21 cellular contexts compared by ENCODE assay signal in the genomic region with DNA sequence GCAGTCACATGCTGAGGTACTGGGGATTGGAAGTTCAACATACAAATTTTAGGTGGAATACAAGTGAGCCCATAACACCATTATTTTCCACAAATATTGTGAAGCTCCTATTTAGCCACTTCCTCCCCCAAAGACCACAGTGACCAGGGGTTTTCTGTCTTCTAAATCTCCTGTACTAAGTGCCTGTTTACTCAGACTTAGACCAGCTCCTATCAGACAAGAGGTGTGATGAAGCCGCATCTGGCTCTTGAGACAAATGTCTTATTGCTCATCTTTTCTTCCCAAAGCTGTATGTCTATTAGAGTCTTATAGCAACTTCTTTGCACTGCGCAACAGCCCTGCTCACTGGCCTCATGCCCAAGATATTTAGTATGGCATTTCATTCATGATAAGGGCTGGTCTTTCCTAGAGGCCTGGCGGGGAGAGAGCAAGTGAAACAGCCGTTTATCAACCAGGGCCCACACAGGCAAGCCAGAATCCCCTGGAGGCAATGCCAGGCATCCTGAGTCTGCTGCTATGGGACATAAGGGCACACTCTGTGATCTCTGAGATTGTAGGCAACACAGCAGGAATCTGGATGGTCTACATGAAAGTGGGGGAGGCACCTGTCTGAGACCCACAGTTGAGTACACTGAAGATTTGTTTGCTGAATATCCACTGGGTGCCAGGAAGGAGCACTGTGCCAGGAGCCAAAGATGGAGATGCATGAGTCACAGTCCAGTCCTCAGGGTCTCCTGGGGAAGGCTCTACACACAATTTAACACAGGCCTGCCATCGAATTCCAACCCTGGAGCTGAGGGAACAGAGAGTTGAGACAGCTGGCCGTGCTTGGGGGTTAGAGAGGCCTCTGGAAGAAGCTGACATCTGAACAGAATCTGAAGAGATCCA.
DNase-seq lines count a peak whose midpoint lies in the region; ATAC-seq and TF ChIP-seq lines count a peak whose summit lies in the region.
"Had no signal": no experiment of that assay in that cellular context is flagged by ENCODE, and none has a peak within 500 bp of the region (broad histone marks: within the 10 kb centered on the region; RNA-seq: fewer than 3 reads in every experiment).

No MANE protein-coding gene starts in this region.

- intact Hi-C loops in dorsolateral prefrontal cortex (cut with DNase I) = loop anchor here (1.0 to 5.0 kb wide), 2 partner anchors 79 to 80 kb away; a partner anchor contains a TSS

- DNase-seq in NCI-H446 (lab: John Stamatoyannopoulos, UW) (peak; percentile 51 to 86), dorsolateral prefrontal cortex (no peak), substantia nigra (lab: John Stamatoyannopoulos, UW) (peak in 1 of 49 donors; percentile 17), Ammon's horn (ENCODE audit: low spot score) (no peak), NCI-H1436 (lab: John Stamatoyannopoulos, UW) (no peak)
- DNase-seq: activated CD4-positive, alpha-beta T cell treated with anti-CD3 and anti-CD28 coated beads for 4 hours; activated naive CD8-positive, alpha-beta T cell treated with anti-CD3 and anti-CD28 coated beads, Interleukin-2, amount 50 U/mL, for 24 hours; COR-L47; GOT3; KG1; mammary epithelial cell; MV-4-11; NCI-H187 treated with DMSO at 0.1 percent for 48 hours; pancreas; tibial artery had no signal

- H3K4me3 ChIP-seq in dorsolateral prefrontal cortex = no peak overlapping the region
- H3K4me3 ChIP-seq: pancreas had no signal

- H3K27me3 ChIP-seq in dorsolateral prefrontal cortex = no peaks in the 10 kb centered on the region
- H3K27me3 ChIP-seq in layer of hippocampus (ENCODE audit: control insufficient read depth, insufficient read depth, low read length) = no peaks in the 10 kb centered on the region
- H3K27me3 ChIP-seq: breast epithelium, pancreas, tibial artery had no signal

- TF ChIP-seq CTCF in dorsolateral prefrontal cortex (IDR thresholded peaks at IDR 0.05 in 54 of 56, conservative IDR thresholded peaks at IDR 0.05 in 2 of 56; ENCODE audit: low read depth in 1 of 56, partially characterized antibody in 56 of 56) = no peak

- peak overlapping the region in 52 of 59 donors; percentile 16 to 95 (median 86) for H3K27ac ChIP-seq in dorsolateral prefrontal cortex
- H3K27ac ChIP-seq in layer of hippocampus (ENCODE audit: low read depth, low read length) = peak overlapping the region; percentile 30
- H3K27ac ChIP-seq in substantia nigra (ENCODE audit: low read depth, low read length, poor library complexity, severe bottlenecking) = peak overlapping the region; percentile 26
- H3K27ac ChIP-seq: pancreas had no signal

- ATAC-seq in GM18873 (IDR thresholded peaks at IDR 0.05; ENCODE audit: low FRiP score, unreplicated experiment) = no peak
- ATAC-seq: activated naive CD8-positive, alpha-beta T cell treated with anti-CD3 and anti-CD28 coated beads, Interleukin-2, amount 50 U/mL, for 24 hours; activated T-helper 17 cell treated with anti-CD3 and anti-CD28 coated beads, Interleukin-2, amount 50 U/mL, for 72 hours; sciatic nerve; stimulated activated memory B cell treated with anti-CD40 and anti-IgM and Interleukin-4, amounts not matched to agents 10 μg/mL and 1 μg/mL and 100 μg/mL, for 72 hours had no signal

Comparison
In these comparisons a context has a peak if more than half of its experiments do, and no peak if none do; other contexts are left out.
1. DNase-seq: peak in NCI-H446 (2 of 2); none in dorsolateral prefrontal cortex (0 of 10), Ammon's horn (single experiment) and NCI-H1436 (single experiment).
2. H3K27ac ChIP-seq: peak in every context shown above with its lines; median percentile 86 in dorsolateral prefrontal cortex; 30 in layer of hippocampus; 26 in substantia nigra.